17 cellular contexts compared by ENCODE assay signal in the genomic region with DNA sequence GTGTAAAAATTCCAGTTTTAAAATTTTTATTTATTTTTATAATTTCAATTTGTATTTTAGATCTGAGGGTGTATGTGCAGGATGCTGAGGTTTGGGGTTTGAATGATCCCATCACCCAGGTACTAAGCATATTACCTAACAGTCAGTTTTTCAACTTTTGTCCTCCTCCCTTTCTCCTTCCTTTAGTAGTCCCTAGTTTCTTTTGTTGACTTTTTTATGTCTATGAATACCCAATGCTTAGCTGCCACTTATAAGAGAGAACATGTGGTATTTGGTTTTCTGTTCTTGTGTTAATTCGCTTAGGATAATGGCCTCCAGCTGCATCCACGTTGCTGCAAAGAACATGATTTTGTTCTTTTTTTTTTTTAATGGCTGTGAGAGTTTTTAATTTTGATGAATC. TPM values are rescaled to one million over a fixed set of nuclear protein-coding genes. Genes with fewer than 3 reads are reported as not detected.
A peak's percentile ranks its signal among the peaks of the same experiment; 100 is the strongest.
DNase-seq lines count a peak whose midpoint lies in the region; ATAC-seq and TF ChIP-seq lines count a peak whose summit lies in the region.
"Had no signal": no experiment of that assay in that cellular context is flagged by ENCODE, and none has a peak within 500 bp of the region (broad histone marks: within the 10 kb centered on the region; RNA-seq: fewer than 3 reads in every experiment).

No MANE protein-coding gene starts in this region.

- H3K27me3 ChIP-seq in SK-N-SH (ENCODE audit: insufficient read depth) (no peaks in the 10 kb centered on the region), GM23338 (ENCODE audit: insufficient read depth) (no peaks in the 10 kb centered on the region)
- H3K27me3 ChIP-seq: BLaER1 treated with 17β-estradiol and CSF1 and Interleukin-3, amounts not matched to agents 10 nM and 100 nM had no signal

- H4K20me1 ChIP-seq in SK-N-SH (ENCODE audit: insufficient read depth) (no peaks in the 10 kb centered on the region), GM23338 (replicated peaks; ENCODE audit: insufficient read depth) (no peaks in the 10 kb centered on the region)
- H4K20me1 ChIP-seq: BLaER1 treated with 17β-estradiol and CSF1 and Interleukin-3, amounts not matched to agents 10 nM and 100 nM had no signal

- H3K79me2 ChIP-seq in SK-N-SH (ENCODE audit: insufficient read depth) (no peaks in the 10 kb centered on the region), GM23338 (replicated peaks; ENCODE audit: insufficient read depth) (no peaks in the 10 kb centered on the region)

- H2AFZ ChIP-seq in SK-N-SH (ENCODE audit: low read depth) (no peak overlapping the region), GM23338 (no peak overlapping the region)

- TF ChIP-seq EP300 in SK-N-SH (IDR thresholded peaks at IDR 0.05; ENCODE audit: borderline replicate concordance in 1 of 2, low read depth in 1 of 2, low read length in 1 of 2): no peak

- no peaks in the 10 kb centered on the region for H3K9me3 ChIP-seq in SK-N-SH
- H3K9me3 ChIP-seq: A549; BLaER1 treated with 17β-estradiol and CSF1 and Interleukin-3, amounts not matched to agents 10 nM and 100 nM; Caco-2 had no signal

- H3K36me3 ChIP-seq in SK-N-SH (replicated peaks in 1 of 2; ENCODE audit: control insufficient read depth in 1 of 2, insufficient read depth in 2 of 2, low read length in 1 of 2) (peaks cover 18 to 54% of the 10 kb centered on the region in 2 experiments), GM23338 (ENCODE audit: insufficient read depth) (peaks cover 4% of the 10 kb centered on the region; the same call in 1 of the 2 replicates)

- POLR2A ChIA-PET in SK-N-SH (lab: Yijun Ruan, JAX): no interaction called here

- no peak overlapping the region for H3K9ac ChIP-seq in SK-N-SH
- H3K9ac ChIP-seq: BLaER1 treated with 17β-estradiol and CSF1 and Interleukin-3, amounts not matched to agents 10 nM and 100 nM had no signal

- peak overlapping the region; percentile 15; the same call in 1 of the 2 replicates for H3K27ac Mint-ChIP-seq in GM23338
- peak overlapping the region; percentile 14 for H3K27ac Mint-ChIP-seq in stimulated activated naive B cell treated with anti-CD40 and anti-IgM and Interleukin-4, amounts not matched to agents 10 μg/mL and 1 μg/mL and 100 μg/mL, for 72 hours
- H3K27ac Mint-ChIP-seq: B cell; CD4-positive, alpha-beta T cell; CD8-positive, alpha-beta T cell had no signal

- H3K27me3 Mint-ChIP-seq in GM23338 (ENCODE audit: insufficient read depth, low read depth, poor library complexity): no peaks in the 10 kb centered on the region
- no peaks in the 10 kb centered on the region for H3K27me3 Mint-ChIP-seq in stimulated activated naive B cell treated with anti-CD40 and anti-IgM and Interleukin-4, amounts not matched to agents 10 μg/mL and 1 μg/mL and 100 μg/mL, for 72 hours
- H3K27me3 Mint-ChIP-seq: B cell; CD4-positive, alpha-beta T cell had no signal

- TF ChIP-seq CTCF in SK-N-SH (IDR thresholded peaks at IDR 0.05): no peak
- no peak for TF ChIP-seq CTCF in GM23338 (conservative IDR thresholded peaks at IDR 0.05; ENCODE audit: low read depth in 2 of 2)

- no peak for ATAC-seq in SK-N-SH treated with all-trans-retinoic acid at 6 μM for 48 hours
- ATAC-seq in GM23338: no peak
- ATAC-seq in stimulated activated naive B cell treated with anti-CD40 and anti-IgM and Interleukin-4, amounts not matched to agents 10 μg/mL and 1 μg/mL and 100 μg/mL, for 72 hours (replicated peaks): no peak
- ATAC-seq in GM21723 (IDR thresholded peaks at IDR 0.05; ENCODE audit: unreplicated experiment): no peak
- ATAC-seq: A549; CD8-positive, alpha-beta T cell had no signal

- H3K36me3 Mint-ChIP-seq in GM23338 (ENCODE audit: low read depth): peaks cover 7% of the 10 kb centered on the region; the same call in 1 of the 3 replicates
- H3K36me3 Mint-ChIP-seq in stimulated activated naive B cell treated with anti-CD40 and anti-IgM and Interleukin-4, amounts not matched to agents 10 μg/mL and 1 μg/mL and 100 μg/mL, for 72 hours: peaks cover 25 to 50% of the 10 kb centered on the region in 2 donors

- CTCF ChIA-PET in SK-N-SH (lab: Yijun Ruan, JAX): interaction anchor here (0.6 to 1.8 kb wide), 2 partner anchors 35 to 80 kb away, joined by 3 to 6 read pairs; no protein-coding TSS in a partner anchor

- peaks cover 5% of the 10 kb centered on the region; the same call in 2 of the 3 replicates for H3K4me1 Mint-ChIP-seq in GM23338
- no peaks in the 10 kb centered on the region for H3K4me1 Mint-ChIP-seq in stimulated activated naive B cell treated with anti-CD40 and anti-IgM and Interleukin-4, amounts not matched to agents 10 μg/mL and 1 μg/mL and 100 μg/mL, for 72 hours
- H3K4me1 Mint-ChIP-seq: B cell had no signal

- DNase-seq in SK-N-SH (no peak), GM23338 (ENCODE audit: low spot score) (no peak)
- DNase-seq in stimulated activated naive B cell treated with anti-CD40 and anti-IgM and Interleukin-4, amounts not matched to agents 10 μg/mL and 1 μg/mL and 100 μg/mL, for 72 hours: no peak
- DNase-seq: AML-193; Caco-2; Calu3; CD4-positive, alpha-beta T cell; CD8-positive, alpha-beta T cell; DMS79 treated with DMSO at 0.1 percent for 48 hours; GF-D8 had no signal

- WGBS in SK-N-SH (ENCODE audit: low lambda C conversion rate): 64% methylated on average over 2 of the region's 2 CpGs

- TF ChIP-seq RAD21 in SK-N-SH (IDR thresholded peaks at IDR 0.05; ENCODE audit: low read length): no peak

- H3K9me2 ChIP-seq in SK-N-SH (no peaks in the 10 kb centered on the region), GM23338 (ENCODE audit: insufficient read depth) (no peaks in the 10 kb centered on the region)

- no peak overlapping the region for H3K27ac ChIP-seq in SK-N-SH (ENCODE audit: low read depth in 2 of 2, low read length in 1 of 2)
- H3K27ac ChIP-seq in GM23338 (ENCODE audit: low read depth): no peak overlapping the region
- H3K27ac ChIP-seq: 22Rv1; A549; BLaER1 treated with 17β-estradiol and CSF1 and Interleukin-3, amounts not matched to agents 10 nM and 100 nM; C4-2B had no signal

- H3K4me1 ChIP-seq in SK-N-SH (ENCODE audit: control insufficient read depth in 1 of 2, insufficient read depth in 2 of 2, low read depth in 1 of 2, low read length in 1 of 2) (no peaks in the 10 kb centered on the region), GM23338 (ENCODE audit: insufficient read depth) (0 out of 2 replicates have a peak, but pooled peaks cover 4% of the 10 kb centered on the region)
- H3K4me1 ChIP-seq: A549; BLaER1 treated with 17β-estradiol and CSF1 and Interleukin-3, amounts not matched to agents 10 nM and 100 nM; Caco-2 had no signal

- no peaks in the 10 kb centered on the region for H3F3A ChIP-seq in SK-N-SH (replicated peaks; ENCODE audit: insufficient read depth)
- H3F3A ChIP-seq in GM23338 (replicated peaks; ENCODE audit: low read depth): no peaks in the 10 kb centered on the region

- H3K9me3 Mint-ChIP-seq in GM23338: no peaks in the 10 kb centered on the region
- no peaks in the 10 kb centered on the region for H3K9me3 Mint-ChIP-seq in stimulated activated naive B cell treated with anti-CD40 and anti-IgM and Interleukin-4, amounts not matched to agents 10 μg/mL and 1 μg/mL and 100 μg/mL, for 72 hours
- H3K9me3 Mint-ChIP-seq: CD4-positive, alpha-beta T cell; CD8-positive, alpha-beta T cell had no signal

- no peak overlapping the region for H3K4me3 Mint-ChIP-seq in GM23338
- H3K4me3 Mint-ChIP-seq in stimulated activated naive B cell treated with anti-CD40 and anti-IgM and Interleukin-4, amounts not matched to agents 10 μg/mL and 1 μg/mL and 100 μg/mL, for 72 hours: no peak overlapping the region
- H3K4me3 Mint-ChIP-seq: B cell; CD4-positive, alpha-beta T cell; CD8-positive, alpha-beta T cell had no signal

- H3K4me3 ChIP-seq in SK-N-SH (ENCODE audit: low read depth in 2 of 2, low read length in 1 of 2) (no peak overlapping the region), GM23338 (no peak overlapping the region)
- H3K4me3 ChIP-seq: A549; BLaER1 treated with 17β-estradiol and CSF1 and Interleukin-3, amounts not matched to agents 10 nM and 100 nM had no signal

- no peak overlapping the region for H3K4me2 ChIP-seq in SK-N-SH
- 0 out of 2 replicates have a peak overlapping the region, but pooled peaks have one; percentile 0 for H3K4me2 ChIP-seq in GM23338
- H3K4me2 ChIP-seq: A549; BLaER1 treated with 17β-estradiol and CSF1 and Interleukin-3, amounts not matched to agents 10 nM and 100 nM had no signal

TF ChIP-seq in SK-N-SH treated with all-trans-retinoic acid at 6 μM for 48 hours, 23 proteins besides CTCF, POLR2A, EP300 and RAD21:
- TF ChIP-seq ZC3H10 (CRISPR knock-in tag; IDR thresholded peaks at IDR 0.05) (no peak), ZNF70 (CRISPR knock-in tag; IDR thresholded peaks at IDR 0.05) (peak; percentile 60), TCF4 (CRISPR knock-in tag; IDR thresholded peaks at IDR 0.05; ENCODE audit: borderline replicate concordance) (peak; percentile 23; the same call in 1 of the 2 replicates)

TF ChIP-seq in SK-N-SH, 30 proteins besides CTCF, POLR2A, EP300 and RAD21:
- TF ChIP-seq ELF1 (IDR thresholded peaks at IDR 0.05) (no peak), RXRA (IDR thresholded peaks at IDR 0.05; ENCODE audit: borderline replicate concordance, low read depth) (no peak), TCF12 (IDR thresholded peaks at IDR 0.05) (no peak), RCOR1 (IDR thresholded peaks at IDR 0.05; ENCODE audit: low read length) (no peak), MEF2A (IDR thresholded peaks at IDR 0.05; ENCODE audit: borderline replicate concordance, low read depth) (no peak)

TF ChIP-seq in GM23338, 12 proteins besides CTCF, POLR2A, EP300 and RAD21 (continues in another document):
- no peak for TF ChIP-seq JUNB (IDR thresholded peaks at IDR 0.05; ENCODE audit: unreplicated experiment)

RNA-seq across cellular contexts. Expression of a gene that starts 35.7 kb away (rescaled TPM):
- 1.2 and 1.4 TPM in 2 replicates for polyA plus RNA-seq in SK-N-SH (2012; rRNA removed)
- 0.55 and 0.60 TPM in 2 replicates for polyA plus RNA-seq in SK-N-SH (2012; cell fraction: cytosol; rRNA removed)
- 15.0 and 15.9 TPM in 2 replicates for polyA plus RNA-seq in SK-N-SH (2012; cell fraction: nucleus; rRNA removed)
- 0.21 TPM in 1 of 2 replicates, not detected in the other for total RNA-seq in GM23338 (2014; rRNA removed; shearing (Covaris generic))
- 0.21 and 0.40 TPM in 2 replicates for polyA plus RNA-seq in GM23338 (2016; fragmentation: Nextera tagmentation; extraction: Ambion mirVana)
